In the genomic region with DNA sequence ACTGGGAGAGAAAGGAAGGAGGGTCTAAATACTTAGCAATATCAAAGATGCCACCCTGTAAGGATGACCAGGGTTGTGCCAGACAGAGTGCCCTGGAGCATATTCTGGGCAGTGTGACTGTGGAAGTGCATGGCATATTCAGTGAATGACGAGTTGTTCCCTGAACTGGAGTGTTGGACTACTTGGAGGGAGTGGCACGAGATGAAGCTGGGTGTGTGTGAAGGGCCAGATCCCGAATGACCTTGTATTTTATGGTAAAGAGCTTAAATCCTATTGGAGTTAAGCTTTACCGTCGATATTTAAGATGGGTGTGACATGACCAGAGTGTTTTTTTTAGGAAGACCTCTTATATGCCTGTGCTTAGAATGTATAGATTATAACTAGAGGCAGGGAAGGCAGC, we compare ENCODE assay signal across 9 cellular contexts. TPM values are rescaled to one million over a fixed set of nuclear protein-coding genes. Genes with fewer than 3 reads are reported as not detected.
DNase-seq lines count a peak whose midpoint lies in the region; ATAC-seq and TF ChIP-seq lines count a peak whose summit lies in the region.
"Had no signal": no experiment of that assay in that cellular context is flagged by ENCODE, and none has a peak within 500 bp of the region (broad histone marks: within the 10 kb centered on the region; RNA-seq: fewer than 3 reads in every experiment).

No MANE protein-coding gene starts in this region.

- no peaks in the 10 kb centered on the region for H3K9me3 Mint-ChIP-seq in activated naive CD4-positive, alpha-beta T cell treated with anti-CD3 and anti-CD28 coated beads, Interleukin-2, amount 50 U/mL, for 24 hours
- no peaks in the 10 kb centered on the region for H3K9me3 Mint-ChIP-seq in activated naive CD8-positive, alpha-beta T cell (ENCODE audit: low read depth)
- H3K9me3 Mint-ChIP-seq in memory B cell (no peaks in the 10 kb centered on the region), type B pancreatic cell (no peaks in the 10 kb centered on the region)

- H3K4me1 Mint-ChIP-seq in activated naive CD4-positive, alpha-beta T cell treated with anti-CD3 and anti-CD28 coated beads, Interleukin-2, amount 50 U/mL, for 24 hours: peaks cover 85% of the 10 kb centered on the region
- H3K4me1 Mint-ChIP-seq in activated naive CD8-positive, alpha-beta T cell (ENCODE audit: low read depth): peaks cover 74% of the 10 kb centered on the region
- H3K4me1 Mint-ChIP-seq in memory B cell: peaks cover 53% of the 10 kb centered on the region
- peaks cover 35% of the 10 kb centered on the region for H3K4me1 Mint-ChIP-seq in type B pancreatic cell (ENCODE audit: unreplicated experiment)

- ATAC-seq in memory B cell (ENCODE audit: low read depth): no peak

- TF ChIP-seq EP300 in sigmoid colon (IDR thresholded peaks at IDR 0.05): no peak

- no peaks in the 10 kb centered on the region for H3K36me3 Mint-ChIP-seq in activated naive CD4-positive, alpha-beta T cell treated with anti-CD3 and anti-CD28 coated beads, Interleukin-2, amount 50 U/mL, for 24 hours
- H3K36me3 Mint-ChIP-seq in activated naive CD8-positive, alpha-beta T cell: no peaks in the 10 kb centered on the region
- H3K36me3 Mint-ChIP-seq in memory B cell: no peaks in the 10 kb centered on the region
- H3K36me3 Mint-ChIP-seq in type B pancreatic cell: no peaks in the 10 kb centered on the region

- H3K27ac Mint-ChIP-seq in activated naive CD4-positive, alpha-beta T cell treated with anti-CD3 and anti-CD28 coated beads, Interleukin-2, amount 50 U/mL, for 24 hours: peak overlapping the region; percentile 84
- peak overlapping the region; percentile 80 for H3K27ac Mint-ChIP-seq in activated naive CD8-positive, alpha-beta T cell
- H3K27ac Mint-ChIP-seq in memory B cell (peak overlapping the region; percentile 56), type B pancreatic cell (peak overlapping the region; percentile 97)

- H3K4me3 Mint-ChIP-seq in activated naive CD4-positive, alpha-beta T cell treated with anti-CD3 and anti-CD28 coated beads, Interleukin-2, amount 50 U/mL, for 24 hours: peak overlapping the region; percentile 62
- H3K4me3 Mint-ChIP-seq in activated naive CD8-positive, alpha-beta T cell: peak overlapping the region; percentile 57
- H3K4me3 Mint-ChIP-seq in memory B cell (peak overlapping the region; percentile 12), type B pancreatic cell (peak overlapping the region; percentile 69)

- H3K27me3 Mint-ChIP-seq in activated naive CD4-positive, alpha-beta T cell treated with anti-CD3 and anti-CD28 coated beads, Interleukin-2, amount 50 U/mL, for 24 hours: no peaks in the 10 kb centered on the region
- H3K27me3 Mint-ChIP-seq in activated naive CD8-positive, alpha-beta T cell: no peaks in the 10 kb centered on the region
- H3K27me3 Mint-ChIP-seq in memory B cell (no peaks in the 10 kb centered on the region), type B pancreatic cell (no peaks in the 10 kb centered on the region)

- H3K36me3 ChIP-seq in sigmoid colon: no peaks in the 10 kb centered on the region

- intact Hi-C loops in sigmoid colon (cut with DNase I): no loop called here

- no peak overlapping the region for H3K4me3 ChIP-seq in sigmoid colon

- no peaks in the 10 kb centered on the region for H3K9me3 ChIP-seq in sigmoid colon

- 19 to 59% methylated on average over 5 of the region's 5 CpGs for WGBS in sigmoid colon, 2 donors

- H3K27me3 ChIP-seq in sigmoid colon: no peaks in the 10 kb centered on the region

- TF ChIP-seq CTCF in type B pancreatic cell (conservative IDR thresholded peaks at IDR 0.05) (no peak), sigmoid colon (IDR thresholded peaks at IDR 0.05) (no peak)

- TF ChIP-seq POLR2A in sigmoid colon (IDR thresholded peaks at IDR 0.05): no peak

- peaks cover 0 to 52% (median 32%) of the 10 kb centered on the region in 4 donors for H3K4me1 ChIP-seq in sigmoid colon

- DNase-seq in activated naive CD4-positive, alpha-beta T cell treated with Interleukin-2 at 50 U/mL for 16 hours: no peak
- DNase-seq in memory B cell (ENCODE audit: low spot score in 2 of 2): no peak
- no peak for DNase-seq in type B pancreatic cell (ENCODE audit: extremely low spot score, unreplicated experiment)
- DNase-seq in HuH-7 (ENCODE audit: low spot score): no peak
- DNase-seq in sigmoid colon: no peak
- no peak for DNase-seq in activated CD8-positive, alpha-beta memory T cell treated with anti-CD3 and anti-CD28 coated beads, Interleukin-2, amount 50 U/mL, for 48 hours
- DNase-seq: RPMI8226 had no signal

- peak overlapping the region in 1 of 4 donors; percentile 63 for H3K27ac ChIP-seq in sigmoid colon

RNA-seq across cellular contexts. Expression of a gene that starts 48.8 kb away (rescaled TPM):
- total RNA-seq in type B pancreatic cell (ENCODE audit: low replicate concordance) (38.9 and 53.3 TPM in 2 replicates), sigmoid colon (10 to 100 TPM; 24.7 to 37.4 (median 30.4) TPM)
- 10 to 100 TPM in 2 of 3 donors, 1 to 10 TPM in 1; 5.3 to 44.8 (median 15.6) TPM for polyA plus RNA-seq in sigmoid colon

Comparison
In these comparisons a context has a peak if more than half of its experiments do, and no peak if none do; other contexts are left out.
1. H3K4me3 Mint-ChIP-seq: peak in every context shown above with its lines; median percentile 69 in type B pancreatic cell; 62 in activated naive CD4-positive, alpha-beta T cell treated with anti-CD3 and anti-CD28 coated beads, Interleukin-2, amount 50 U/mL, for 24 hours; 57 in activated naive CD8-positive, alpha-beta T cell; 12 in memory B cell.